8 cellular contexts compared by ENCODE assay signal in genomic region chr1:235648954-235649721, GRCh38. TPM values are rescaled to one million over a fixed set of nuclear protein-coding genes. Genes with fewer than 3 reads are reported as not detected.
DNase-seq lines count a peak whose midpoint lies in the region; ATAC-seq, FAIRE-seq and TF ChIP-seq lines count a peak whose summit lies in the region.

No MANE protein-coding gene starts in this region.

- TF ChIP-seq CTCF in Peyer's patch (IDR thresholded peaks at IDR 0.05) (no peak), pancreas (IDR thresholded peaks at IDR 0.05) (no peak)

- H3K9me3 ChIP-seq in Peyer's patch (no peaks in the 10 kb centered on the region), pancreas (no peaks in the 10 kb centered on the region)

- ATAC-seq in HG02884 (IDR thresholded peaks at IDR 0.05; ENCODE audit: unreplicated experiment) (peak; percentile 49), pancreas (peak; percentile 85 to 94 (median 88)), GM18517 (IDR thresholded peaks at IDR 0.05; ENCODE audit: unreplicated experiment) (no peak)

- WGBS in pancreas, 2 donors, result 0 to 1% methylated on average over 71 to 74 of the region's 74 CpGs

- peak overlapping the region in 1 of 4 donors; percentile 66 for H3K27ac ChIP-seq in Peyer's patch
- H3K27ac ChIP-seq in pancreas, result peak overlapping the region in 1 of 4 donors; percentile 33

- TF ChIP-seq POLR2A in Peyer's patch (IDR thresholded peaks at IDR 0.05), result no peak

- DNase-seq in Peyer's patch (peak; percentile 24 to 79 (median 71)), germinal center (ENCODE audit: low spot score) (peak; percentile 62), pancreas (peak; percentile 36 to 83 (median 60)), NCI-H2196 treated with DMSO at 0.1 percent for 48 hours (lab: John Stamatoyannopoulos, UW; ENCODE audit: unreplicated experiment) (no peak)
- peak; percentile 61 for DNase-seq in activated naive CD4-positive, alpha-beta T cell treated with Interleukin-2 at 50 U/mL for 16 hours

- peaks cover 3 to 25% (median 14%) of the 10 kb centered on the region in 4 donors for H3K4me1 ChIP-seq in Peyer's patch
- H3K4me1 ChIP-seq in pancreas, result peaks cover 0 to 12% (median 0%) of the 10 kb centered on the region in 3 donors

- intact Hi-C loops in pancreas (cut with DNase I), result no loop called here

- H3K36me3 ChIP-seq in Peyer's patch, result no peaks in the 10 kb centered on the region
- H3K36me3 ChIP-seq in pancreas, result no peaks in the 10 kb centered on the region

- H3K27me3 ChIP-seq in Peyer's patch, result peaks cover 0 to 9% of the 10 kb centered on the region in 2 donors
- H3K27me3 ChIP-seq in pancreas, result peaks cover 0 to 12% (median 0%) of the 10 kb centered on the region in 4 donors

- FAIRE-seq in pancreas (lab: Jason Lieb, UNC), result no peak

- peak overlapping the region; percentile 48 for H3K4me3 ChIP-seq in GM08714 (ENCODE audit: low read length)
- peak overlapping the region; percentile 33 to 64 (median 58) for H3K4me3 ChIP-seq in Peyer's patch
- peak overlapping the region; percentile 18 to 65 (median 32) for H3K4me3 ChIP-seq in pancreas

RNA-seq across cellular contexts. Expression of gene GNG4, which starts 0.4 kb away (rescaled TPM):
- total RNA-seq in Peyer's patch (1 to 10 TPM; 1.6 to 9.1 (median 2.9) TPM), pancreas (1 to 10 TPM in 5 of 6 donors, under 1 TPM in 1; 0.56 to 7.8 (median 2.2) TPM)
- 10 to 100 TPM in 1 of 2 donors, 1 to 10 TPM in 1; 5.0 to 20.4 TPM for polyA plus RNA-seq in pancreas
